In genomic region chrX:41302293-41302868, GRCh38 we compare ENCODE assay signal across 15 cellular contexts. TPM values are rescaled to one million over a fixed set of nuclear protein-coding genes. Genes with fewer than 3 reads are reported as not detected.
DNase-seq lines count a peak whose midpoint lies in the region; TF ChIP-seq lines count a peak whose summit lies in the region.
"Had no signal": no experiment of that assay in that cellular context is flagged by ENCODE, and none has a peak within 500 bp of the region (broad histone marks: within the 10 kb centered on the region; RNA-seq: fewer than 3 reads in every experiment).

No MANE protein-coding gene starts in this region.

- no peaks in the 10 kb centered on the region for H3K36me3 ChIP-seq in adrenal gland (replicated peaks in 1 of 2)
- H3K36me3 ChIP-seq: tibial artery had no signal

- H3K27ac ChIP-seq in adrenal gland: no peak overlapping the region
- H3K27ac ChIP-seq: psoas muscle, tibial artery had no signal

- no peak for TF ChIP-seq CTCF in adrenal gland (IDR thresholded peaks at IDR 0.05)

- peaks cover 0 to 9% of the 10 kb centered on the region in 2 donors for H3K4me1 ChIP-seq in adrenal gland (replicated peaks in 1 of 2)
- H3K4me1 ChIP-seq: psoas muscle, tibial artery had no signal

- no peaks in the 10 kb centered on the region for H3K9me3 ChIP-seq in adrenal gland (replicated peaks in 1 of 3)
- H3K9me3 ChIP-seq: psoas muscle, tibial artery had no signal

- intact Hi-C loops in adrenal gland (cut with DNase I): no loop called here

- DNase-seq in NCI-H2029 (lab: John Stamatoyannopoulos, UW) (peak; percentile 2), NCI-H2029 treated with DMSO at 0.1 percent for 48 hours (lab: John Stamatoyannopoulos, UW) (no peak), NCI-H2171 (lab: John Stamatoyannopoulos, UW) (peak; percentile 61), ecto neural progenitor cell (ENCODE audit: low spot score) (peak; percentile 54), renal cortical epithelial cell (ENCODE audit: low read depth) (peak; percentile 21), NOMO-1 (lab: John Stamatoyannopoulos, UW; ENCODE audit: unreplicated experiment in 2 of 2) (no peak), SKM-1 (lab: John Stamatoyannopoulos, UW; ENCODE audit: unreplicated experiment) (no peak), adrenal gland (no peak)
- DNase-seq: activated effector memory CD4-positive, alpha-beta T cell treated with Interleukin-2 at 50 U/mL for 16 hours; dorsolateral prefrontal cortex; NCI-H2227 treated with DMSO at 0.1 percent for 48 hours; psoas muscle; Right ventricle myocardium superior; stimulated activated CD8-positive, alpha-beta memory T cell treated with anti-CD3 and anti-CD28 coated beads, Interleukin-4, amount 100 ng/mL, for 48 hours; tibial artery had no signal

- 63 to 82% (median 80%) methylated on average over 3 to 9 of the region's 9 CpGs for WGBS in adrenal gland, 4 donors

- no peak overlapping the region for H3K4me3 ChIP-seq in adrenal gland
- H3K4me3 ChIP-seq: dorsolateral prefrontal cortex, psoas muscle, tibial artery had no signal

- no peak for TF ChIP-seq POLR2A in adrenal gland (IDR thresholded peaks at IDR 0.05)

- no peaks in the 10 kb centered on the region for H3K27me3 ChIP-seq in adrenal gland
- H3K27me3 ChIP-seq: tibial artery had no signal

RNA-seq across cellular contexts. Expression of gene DDX3X, which starts 31.6 kb away (rescaled TPM):
- total RNA-seq in renal cortical epithelial cell (212 and 595 TPM in 2 replicates), adrenal gland (100 to 1,000 TPM; 199 to 391 (median 270) TPM)
- 100 to 1,000 TPM in 1 of 3 donors, 10 to 100 TPM in 2; 59.4 to 123 (median 64.7) TPM for polyA plus RNA-seq in adrenal gland

Comparison
In these comparisons a context has a peak if more than half of its experiments do, and no peak if none do; other contexts are left out.
1. DNase-seq: peak in NCI-H2029 (single experiment), NCI-H2171 (single experiment), ecto neural progenitor cell (single experiment) and renal cortical epithelial cell (single experiment); none in NCI-H2029 treated with DMSO at 0.1 percent for 48 hours (single experiment), NOMO-1 (0 of 2), SKM-1 (single experiment) and adrenal gland (0 of 7).